Comparison of ENCODE assay signal across 1 cellular context in the genomic region with DNA sequence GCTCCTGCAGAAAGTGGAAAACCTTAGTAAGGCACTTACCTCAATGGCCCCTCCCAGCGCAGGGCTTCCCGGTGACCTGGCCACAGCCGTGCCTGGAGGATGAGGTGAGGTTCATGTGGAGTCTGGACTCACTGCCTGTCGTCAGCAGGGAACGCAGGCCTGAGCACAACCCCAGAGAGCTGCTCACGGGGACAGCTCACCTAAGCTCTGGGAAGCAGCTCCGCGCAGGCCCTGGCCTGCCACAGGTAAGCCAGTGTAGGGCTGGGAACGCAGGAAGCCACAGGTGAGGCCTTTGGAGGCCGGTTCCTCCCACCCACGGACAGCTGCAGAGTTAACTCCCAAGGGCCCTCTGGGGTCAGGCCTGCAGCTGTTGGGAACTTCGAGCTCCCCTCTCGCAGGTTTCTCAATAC.
TF ChIP-seq lines count a peak whose summit lies in the region.

No MANE protein-coding gene starts in this region.

TF ChIP-seq in K562, 482 proteins besides CTCF, POLR2A, EP300 and RAD21:
- TF ChIP-seq CSDE1 (IDR thresholded peaks at IDR 0.05) (no peak), POLR2G (IDR thresholded peaks at IDR 0.05; ENCODE audit: low read depth, low read length) (peak; percentile 69), RBFOX2 (IDR thresholded peaks at IDR 0.05; ENCODE audit: low read depth, low read length) (peak; percentile 11; the same call in 1 of the 2 replicates)
